Comparison of ENCODE assay signal across 29 cellular contexts in the genomic region with DNA sequence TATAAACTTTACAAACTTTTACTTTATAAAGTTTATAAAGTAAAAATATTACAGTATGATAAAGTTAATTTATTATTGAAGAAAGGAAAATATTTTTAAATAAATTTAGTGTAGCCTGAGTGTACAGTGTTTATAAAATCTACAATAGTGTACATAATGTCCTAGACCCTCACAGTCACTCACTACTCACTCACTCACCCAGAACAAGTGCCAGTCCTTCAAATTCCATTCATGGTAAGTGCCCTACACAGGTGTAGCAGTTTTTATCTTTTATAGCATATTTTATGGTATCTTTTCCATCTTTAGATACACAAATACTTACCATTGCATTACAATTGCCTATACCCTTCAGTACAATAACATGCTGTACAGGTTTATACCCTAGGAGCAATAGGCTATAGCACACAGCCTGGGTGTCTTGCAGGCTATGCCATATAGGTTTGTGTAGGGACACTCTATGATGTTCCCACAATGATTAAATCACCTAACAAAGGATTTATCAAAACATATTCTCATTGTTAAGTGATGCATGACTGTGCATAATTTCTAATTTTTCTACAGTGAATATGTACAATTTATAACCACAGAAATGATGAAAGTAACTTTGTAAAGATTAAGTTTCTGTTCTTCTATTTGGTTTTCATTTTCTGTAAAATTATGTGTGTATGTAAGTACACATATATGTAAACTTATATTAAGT.
"Had no signal": no experiment of that assay in that cellular context is flagged by ENCODE, and none has a peak within 500 bp of the region (broad histone marks: within the 10 kb centered on the region; RNA-seq: fewer than 3 reads in every experiment).

No MANE protein-coding gene starts in this region.

- H3K27ac Mint-ChIP-seq: activated CD8-positive, alpha-beta T cell treated with anti-CD3 and anti-CD28 coated beads, Interleukin-2, amount 10 ng/mL, durations not matched to agents 7 days and 5 days; activated naive CD4-positive, alpha-beta T cell treated with anti-CD3 and anti-CD28 coated beads, Interleukin-2, amount 50 U/mL, for 72 hours; activated T-cell treated with anti-CD3 and anti-CD28 coated beads, Interleukin-2, amount 50 U/mL, for 72 hours; brain; natural killer cell treated with Interleukin-12 subunit alpha and Interleukin-12 subunit beta and Interleukin-15 and Interleukin-18, amount 100 ng/mL, for 72 hours; stimulated activated memory B cell treated with anti-CD40 and anti-IgM and Interleukin-4, amounts not matched to agents 10 μg/mL and 1 μg/mL and 100 μg/mL, for 72 hours; T-helper 1 cell treated with Interleukin-12 subunit alpha and Interleukin-12 subunit beta and Interleukin-4 antibody, amounts not matched to agents 30 μg/mL and 1 μg/mL, for 36 hours; WTC11 had no signal

- H3K4me1 ChIP-seq: ascending aorta, gastroesophageal sphincter, stomach, tibial artery had no signal

- ATAC-seq: activated CD8-positive, alpha-beta T cell treated with anti-CD3 and anti-CD28 coated beads, Interleukin-2, amount 10 ng/mL, durations not matched to agents 7 days and 5 days; activated naive CD4-positive, alpha-beta T cell treated with anti-CD3 and anti-CD28 coated beads, Interleukin-2, amount 50 U/mL, for 72 hours; activated T-cell treated with anti-CD3 and anti-CD28 coated beads, Interleukin-2, amount 50 U/mL, for 72 hours; gastroesophageal sphincter; left cardiac atrium; natural killer cell treated with Interleukin-12 subunit alpha and Interleukin-12 subunit beta and Interleukin-15 and Interleukin-18, amount 100 ng/mL, for 72 hours; right cardiac atrium; stimulated activated memory B cell treated with anti-CD40 and anti-IgM and Interleukin-4, amounts not matched to agents 10 μg/mL and 1 μg/mL and 100 μg/mL, for 72 hours; WTC11 had no signal

- H3K4me3 ChIP-seq: ascending aorta, cardiac muscle cell, coronary artery, dorsolateral prefrontal cortex, gastroesophageal sphincter, hepatocyte, stomach, tibial artery had no signal

- H3K4me3 Mint-ChIP-seq: activated CD8-positive, alpha-beta T cell treated with anti-CD3 and anti-CD28 coated beads, Interleukin-2, amount 10 ng/mL, durations not matched to agents 7 days and 5 days; activated T-cell treated with anti-CD3 and anti-CD28 coated beads, Interleukin-2, amount 50 U/mL, for 72 hours; brain; natural killer cell treated with Interleukin-12 subunit alpha and Interleukin-12 subunit beta and Interleukin-15 and Interleukin-18, amount 100 ng/mL, for 72 hours; stimulated activated memory B cell treated with anti-CD40 and anti-IgM and Interleukin-4, amounts not matched to agents 10 μg/mL and 1 μg/mL and 100 μg/mL, for 72 hours; T-helper 1 cell treated with Interleukin-12 subunit alpha and Interleukin-12 subunit beta and Interleukin-4 antibody, amounts not matched to agents 30 μg/mL and 1 μg/mL, for 36 hours; WTC11 had no signal

- H3K36me3 ChIP-seq: ascending aorta, cardiac muscle cell, gastroesophageal sphincter, stomach, tibial artery had no signal

- H3K27ac ChIP-seq: ascending aorta, cardiac muscle cell, coronary artery, dorsolateral prefrontal cortex, gastroesophageal sphincter, hepatocyte, stomach, tibial artery had no signal

- H3K4me1 Mint-ChIP-seq: brain; stimulated activated memory B cell treated with anti-CD40 and anti-IgM and Interleukin-4, amounts not matched to agents 10 μg/mL and 1 μg/mL and 100 μg/mL, for 72 hours had no signal

- H3K36me3 Mint-ChIP-seq: activated naive CD4-positive, alpha-beta T cell treated with anti-CD3 and anti-CD28 coated beads, Interleukin-2, amount 50 U/mL, for 72 hours; brain; natural killer cell treated with Interleukin-12 subunit alpha and Interleukin-12 subunit beta and Interleukin-15 and Interleukin-18, amount 100 ng/mL, for 72 hours; stimulated activated memory B cell treated with anti-CD40 and anti-IgM and Interleukin-4, amounts not matched to agents 10 μg/mL and 1 μg/mL and 100 μg/mL, for 72 hours; WTC11 had no signal

- DNase-seq: activated CD8-positive, alpha-beta T cell treated with anti-CD3 and anti-CD28 coated beads, Interleukin-2, amount 10 ng/mL, durations not matched to agents 7 days and 5 days; activated naive CD4-positive, alpha-beta T cell; activated T-cell treated with anti-CD3 and anti-CD28 coated beads for 4 hours; activated T-cell treated with anti-CD3 and anti-CD28 coated beads, Interleukin-2, amount 50 U/mL, for 72 hours; cerebellar nuclear complex; dorsolateral prefrontal cortex; effector memory CD4-positive, alpha-beta T cell; erythroblast; islet precursor cell; left cardiac atrium; mesendoderm; posterior cingulate gyrus; right cardiac atrium; stimulated activated CD4-positive, alpha-beta T cell treated with anti-CD3 and anti-CD28 coated beads, Interleukin-2, amount 100 ng/mL, for 48 hours; stomach; SW 1271; T-helper 9 cell; tibial artery had no signal

- H3K9me3 Mint-ChIP-seq: brain; natural killer cell treated with Interleukin-12 subunit alpha and Interleukin-12 subunit beta and Interleukin-15 and Interleukin-18, amount 100 ng/mL, for 72 hours; stimulated activated memory B cell treated with anti-CD40 and anti-IgM and Interleukin-4, amounts not matched to agents 10 μg/mL and 1 μg/mL and 100 μg/mL, for 72 hours; T-helper 1 cell treated with Interleukin-12 subunit alpha and Interleukin-12 subunit beta and Interleukin-4 antibody, amounts not matched to agents 30 μg/mL and 1 μg/mL, for 36 hours; WTC11 had no signal

- H3K9me3 ChIP-seq: ascending aorta, gastroesophageal sphincter, stomach, tibial artery had no signal
